ENCODE assay signal across 8 cellular contexts in genomic region chr1:172745014-172745413, GRCh38.
A peak's percentile ranks its signal among the peaks of the same experiment; 100 is the strongest.
DNase-seq lines count a peak whose midpoint lies in the region; ATAC-seq and TF ChIP-seq lines count a peak whose summit lies in the region.

No MANE protein-coding gene starts in this region.

- peak; percentile 72 for ATAC-seq in GM21717 (IDR thresholded peaks at IDR 0.05; ENCODE audit: unreplicated experiment)

- H3K4me3 ChIP-seq in dorsolateral prefrontal cortex = no peak overlapping the region

- peak; percentile 29 for DNase-seq in stimulated activated CD4-positive, alpha-beta T cell treated with anti-CD3 and anti-CD28 coated beads, Interleukin-1b, Interleukin-23, amount 100 ng/mL, for 48 hours
- no peak for DNase-seq in stimulated activated CD4-positive, alpha-beta T cell treated with anti-CD3 and anti-CD28 coated beads, Interleukin-12 subunit alpha, Interleukin-12 subunit beta, amount 100 ng/mL, for 4 hours
- peak; percentile 36 for DNase-seq in HuH-7 (ENCODE audit: low spot score)
- peak; percentile 78 for DNase-seq in SKM-1 treated with dmso at 0.1 percent for 144 hours (lab: John Stamatoyannopoulos, UW; ENCODE audit: unreplicated experiment)
- no peak for DNase-seq in dorsolateral prefrontal cortex
- peak; percentile 54 for DNase-seq in mucosa of gallbladder (ENCODE audit: low spot score)
- no peak for DNase-seq in NCI-H187 treated with DMSO at 0.1 percent for 48 hours (lab: John Stamatoyannopoulos, UW)

- peak in 54 of 56 donors; percentile 21 to 67 (median 43) for TF ChIP-seq CTCF in dorsolateral prefrontal cortex (IDR thresholded peaks at IDR 0.05 in 54 of 56, conservative IDR thresholded peaks at IDR 0.05 in 2 of 56; ENCODE audit: low read depth in 1 of 56, partially characterized antibody in 56 of 56)

- intact Hi-C loops in dorsolateral prefrontal cortex (cut with DNase I) = loop anchor here (2.0 to 10.0 kb wide), 2 partner anchors 460 kb away; partner anchors contain the start of gene TNFSF4 (in 1 of the 2)

- no peak overlapping the region for H3K27ac ChIP-seq in dorsolateral prefrontal cortex

- H3K27me3 ChIP-seq in dorsolateral prefrontal cortex = no peaks in the 10 kb centered on the region

Comparison
In these comparisons a context has a peak if more than half of its experiments do, and no peak if none do; other contexts are left out.
1. DNase-seq: peak in stimulated activated CD4-positive, alpha-beta T cell treated with anti-CD3 and anti-CD28 coated beads, Interleukin-1b, Interleukin-23, amount 100 ng/mL, for 48 hours (single experiment), HuH-7 (single experiment), SKM-1 treated with dmso at 0.1 percent for 144 hours (single experiment) and mucosa of gallbladder (single experiment); none in stimulated activated CD4-positive, alpha-beta T cell treated with anti-CD3 and anti-CD28 coated beads, Interleukin-12 subunit alpha, Interleukin-12 subunit beta, amount 100 ng/mL, for 4 hours (single experiment), dorsolateral prefrontal cortex (0 of 10) and NCI-H187 treated with DMSO at 0.1 percent for 48 hours (single experiment).